16 cellular contexts compared by ENCODE assay signal in the genomic region with DNA sequence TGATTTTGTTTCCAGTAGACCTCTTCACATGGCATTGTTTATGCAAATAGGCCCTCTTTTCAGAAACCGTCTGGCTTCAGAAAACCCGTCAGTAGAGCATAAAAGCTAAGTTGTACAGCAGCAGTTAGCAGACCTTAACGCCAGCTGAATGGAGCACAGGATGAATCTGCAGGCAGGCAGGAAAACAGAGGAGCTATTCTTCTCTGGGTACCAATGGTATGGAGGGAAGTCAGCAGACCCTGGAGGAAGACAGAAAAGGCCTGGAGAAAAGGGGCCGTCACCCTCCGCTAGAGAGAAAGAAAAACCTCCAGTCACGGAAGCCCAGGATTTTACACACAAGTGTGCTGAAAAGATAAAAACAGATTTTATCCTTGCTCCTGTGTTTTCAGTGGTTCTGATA.
DNase-seq lines count a peak whose midpoint lies in the region; ATAC-seq and TF ChIP-seq lines count a peak whose summit lies in the region.
"Had no signal": no experiment of that assay in that cellular context is flagged by ENCODE, and none has a peak within 500 bp of the region (broad histone marks: within the 10 kb centered on the region; RNA-seq: fewer than 3 reads in every experiment).

No MANE protein-coding gene starts in this region.

- H3K4me3 Mint-ChIP-seq in neural progenitor cell = peak overlapping the region; percentile 58
- no peak overlapping the region for H3K4me3 Mint-ChIP-seq in T-helper 17 cell
- H3K4me3 Mint-ChIP-seq: activated B cell treated with CpG ODN at 0.5 μM for 24 hours had no signal

- H3K79me2 ChIP-seq in neural progenitor cell (ENCODE audit: low read depth) = no peaks in the 10 kb centered on the region

- H3K27ac ChIP-seq in neural progenitor cell = peak overlapping the region; percentile 75
- no peak overlapping the region for H3K27ac ChIP-seq in Peyer's patch
- H3K27ac ChIP-seq: BLaER1 treated with 17β-estradiol and CSF1 and Interleukin-3, amounts not matched to agents 10 nM and 100 nM; body of pancreas; HL-60; pancreas; SK-N-MC had no signal

- H3K4me3 ChIP-seq in fibroblast of pulmonary artery (replicated peaks; ENCODE audit: low read depth, low read length) (no peak overlapping the region), neural progenitor cell (peak overlapping the region; percentile 7), Peyer's patch (no peak overlapping the region), mucosa of descending colon (no peak overlapping the region)
- H3K4me3 ChIP-seq: BLaER1 treated with 17β-estradiol and CSF1 and Interleukin-3, amounts not matched to agents 10 nM and 100 nM; body of pancreas; pancreas; SK-N-MC had no signal

- H3K36me3 ChIP-seq in neural progenitor cell (no peaks in the 10 kb centered on the region), Peyer's patch (no peaks in the 10 kb centered on the region), mucosa of descending colon (ENCODE audit: low read depth) (no peaks in the 10 kb centered on the region)
- H3K36me3 ChIP-seq: BLaER1 treated with 17β-estradiol and CSF1 and Interleukin-3, amounts not matched to agents 10 nM and 100 nM; pancreas had no signal

- no peak for TF ChIP-seq POLR2A in Peyer's patch (IDR thresholded peaks at IDR 0.05)

- peak overlapping the region; percentile 74 for H2AFZ ChIP-seq in neural progenitor cell (replicated peaks)

- peak overlapping the region; percentile 100 for H3K27ac Mint-ChIP-seq in neural progenitor cell
- H3K27ac Mint-ChIP-seq in T-helper 17 cell = no peak overlapping the region
- H3K27ac Mint-ChIP-seq: activated B cell treated with CpG ODN at 0.5 μM for 24 hours had no signal

- intact Hi-C loops in mucosa of descending colon (cut with DNase I, micrococcal nuclease) = no loop called here

- peaks cover 12% of the 10 kb centered on the region for H3K9me3 Mint-ChIP-seq in neural progenitor cell

- no peak overlapping the region for H3K9ac ChIP-seq in neural progenitor cell
- H3K9ac ChIP-seq: BLaER1 treated with 17β-estradiol and CSF1 and Interleukin-3, amounts not matched to agents 10 nM and 100 nM had no signal

- H3F3A ChIP-seq in neural progenitor cell (ENCODE audit: low read depth) = peaks cover 23% of the 10 kb centered on the region

- TF ChIP-seq CTCF in fibroblast of pulmonary artery (IDR thresholded peaks at IDR 0.05; ENCODE audit: low read length, missing control alignments) = no peak
- no peak for TF ChIP-seq CTCF in neural progenitor cell (IDR thresholded peaks at IDR 0.05)
- TF ChIP-seq CTCF in Peyer's patch (IDR thresholded peaks at IDR 0.05) = no peak
- TF ChIP-seq CTCF in mucosa of descending colon (IDR thresholded peaks at IDR 0.05) = no peak

- H3K36me3 Mint-ChIP-seq in neural progenitor cell (no peaks in the 10 kb centered on the region), T-helper 17 cell (ENCODE audit: low read depth) (no peaks in the 10 kb centered on the region)

- H3K4me1 ChIP-seq in neural progenitor cell (peaks cover 26% of the 10 kb centered on the region), Peyer's patch (no peaks in the 10 kb centered on the region), mucosa of descending colon (ENCODE audit: low read depth) (no peaks in the 10 kb centered on the region)
- H3K4me1 ChIP-seq: BLaER1 treated with 17β-estradiol and CSF1 and Interleukin-3, amounts not matched to agents 10 nM and 100 nM; body of pancreas; pancreas had no signal

- peak overlapping the region; percentile 62 for H3K4me2 ChIP-seq in neural progenitor cell
- H3K4me2 ChIP-seq: BLaER1 treated with 17β-estradiol and CSF1 and Interleukin-3, amounts not matched to agents 10 nM and 100 nM had no signal

- H3K9me3 ChIP-seq in neural progenitor cell (ENCODE audit: low read depth) (no peaks in the 10 kb centered on the region), T-helper 17 cell (ENCODE audit: control insufficient read depth, low read length, poor library complexity, severe bottlenecking) (no peaks in the 10 kb centered on the region), Peyer's patch (no peaks in the 10 kb centered on the region), mucosa of descending colon (no peaks in the 10 kb centered on the region)
- H3K9me3 ChIP-seq: body of pancreas, pancreas had no signal

- ATAC-seq in T-helper 17 cell (no peak), HG03097 (IDR thresholded peaks at IDR 0.05; ENCODE audit: low FRiP score, unreplicated experiment) (no peak), mucosa of descending colon (no peak)
- ATAC-seq: body of pancreas, pancreas had no signal

- H4K20me1 ChIP-seq in neural progenitor cell (ENCODE audit: low read depth) = no peaks in the 10 kb centered on the region
- H4K20me1 ChIP-seq: BLaER1 treated with 17β-estradiol and CSF1 and Interleukin-3, amounts not matched to agents 10 nM and 100 nM had no signal

- H3K4me1 Mint-ChIP-seq in neural progenitor cell = peaks cover 38% of the 10 kb centered on the region
- H3K4me1 Mint-ChIP-seq in T-helper 17 cell = no peaks in the 10 kb centered on the region
- H3K4me1 Mint-ChIP-seq: activated B cell treated with CpG ODN at 0.5 μM for 24 hours had no signal

- no peaks in the 10 kb centered on the region for H3K27me3 ChIP-seq in neural progenitor cell
- H3K27me3 ChIP-seq in Peyer's patch = no peaks in the 10 kb centered on the region
- H3K27me3 ChIP-seq: BLaER1 treated with 17β-estradiol and CSF1 and Interleukin-3, amounts not matched to agents 10 nM and 100 nM; body of pancreas; pancreas had no signal

- H3K27me3 Mint-ChIP-seq in neural progenitor cell (ENCODE audit: insufficient read depth, low read depth) = no peaks in the 10 kb centered on the region
- no peaks in the 10 kb centered on the region for H3K27me3 Mint-ChIP-seq in T-helper 17 cell
- H3K27me3 Mint-ChIP-seq: activated B cell treated with CpG ODN at 0.5 μM for 24 hours had no signal

- DNase-seq in ELF-1 (ENCODE audit: low read depth, low spot score) = peak; percentile 3
- DNase-seq in NCI-H526 treated with DMSO at 0.1 percent for 48 hours (lab: John Stamatoyannopoulos, UW) = peak; percentile 99
- peak; percentile 13 for DNase-seq in fibroblast of pulmonary artery (ENCODE audit: low read depth)
- peak; percentile 72 for DNase-seq in neural progenitor cell (ENCODE audit: low spot score)
- DNase-seq in T-helper 17 cell = no peak
- DNase-seq in Peyer's patch = no peak
- no peak for DNase-seq in mucosa of descending colon
- DNase-seq: activated B cell treated with CpG ODN at 0.5 μM for 24 hours; activated T-cell treated with anti-CD3 and anti-CD28 coated beads, Interleukin-2, amount 50 U/mL, for 48 hours; body of pancreas; pancreas; stimulated activated CD4-positive, alpha-beta T cell treated with anti-CD3 and anti-CD28 coated beads, Interleukin-4, amount 100 ng/mL, for 24 hours had no signal

Comparison
In these comparisons a context has a peak if more than half of its experiments do, and no peak if none do; other contexts are left out.
1. DNase-seq: peak in ELF-1 (single experiment), NCI-H526 treated with DMSO at 0.1 percent for 48 hours (single experiment), fibroblast of pulmonary artery (single experiment) and neural progenitor cell (single experiment); none in T-helper 17 cell (0 of 3), Peyer's patch (0 of 3) and mucosa of descending colon (0 of 3).